8 cellular contexts compared by ENCODE assay signal in the genomic region with DNA sequence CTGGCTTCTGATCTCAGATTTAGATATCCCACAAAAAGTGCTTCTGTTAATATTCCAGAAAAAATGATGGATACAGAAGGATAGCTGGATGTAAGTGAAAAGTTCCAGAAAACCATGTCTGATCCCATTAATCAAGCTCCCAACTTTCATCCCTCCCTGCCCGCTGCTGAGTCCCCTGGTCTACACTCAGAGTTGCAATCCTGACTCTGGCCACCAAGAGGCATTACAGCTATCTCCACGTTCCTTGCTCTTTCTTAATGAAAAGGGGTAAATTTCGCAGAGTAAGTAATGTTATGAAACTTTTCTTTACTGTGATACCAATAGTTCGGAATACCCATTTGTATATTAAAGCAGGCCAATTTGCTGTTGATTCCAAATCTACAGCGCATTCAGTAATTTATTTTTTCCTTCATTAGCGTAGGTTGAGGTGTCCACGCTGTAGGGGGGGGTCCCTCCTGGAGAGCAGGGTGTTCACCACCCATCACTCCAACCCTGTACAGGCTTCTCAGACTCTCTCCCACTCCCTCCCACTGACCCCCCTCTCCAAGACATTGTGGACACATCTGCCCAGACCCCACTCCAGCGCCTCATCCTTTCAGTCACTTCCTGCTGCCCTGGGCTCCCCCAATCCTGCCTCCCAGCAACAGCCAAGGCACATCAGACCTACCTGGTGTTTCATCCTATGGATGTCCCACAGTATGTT. TPM values are rescaled to one million over a fixed set of nuclear protein-coding genes. Genes with fewer than 3 reads are reported as not detected.
DNase-seq lines count a peak whose midpoint lies in the region; ATAC-seq and TF ChIP-seq lines count a peak whose summit lies in the region.

No MANE protein-coding gene starts in this region.

- H3K36me3 Mint-ChIP-seq in T-helper 2 cell treated with Interferon-gamma antibody and Interleukin-4, amounts not matched to agents 5 μg/mL and 100 μg/mL, for 36 hours (ENCODE audit: low read depth): no peaks in the 10 kb centered on the region

- H3K27me3 ChIP-seq in liver (ENCODE audit: control insufficient read depth in 4 of 4, insufficient read depth in 4 of 4, low read length in 3 of 4): no peaks in the 10 kb centered on the region
- H3K27me3 ChIP-seq in subcutaneous abdominal adipose tissue (ENCODE audit: control insufficient read depth in 5 of 5, insufficient read depth in 4 of 5, low read length in 5 of 5): peaks cover 0 to 5% (median 3%) of the 10 kb centered on the region in 5 donors

- H3K9me3 ChIP-seq in liver (ENCODE audit: control insufficient read depth in 4 of 4, low read length in 3 of 4) (no peaks in the 10 kb centered on the region), subcutaneous abdominal adipose tissue (ENCODE audit: control insufficient read depth in 5 of 5, low read length in 5 of 5) (no peaks in the 10 kb centered on the region)

- H3K4me3 ChIP-seq in coronary artery (peak overlapping the region; percentile 34), liver (ENCODE audit: low read depth in 1 of 3, low read length in 3 of 3) (peak overlapping the region in 2 of 3 donors; percentile 14 to 15), subcutaneous abdominal adipose tissue (ENCODE audit: low read depth in 1 of 5, low read length in 5 of 5) (peak overlapping the region; percentile 36 to 64 (median 49))

- in situ Hi-C loops in G401 (cut with HindIII; ENCODE audit: low sequenced_read_pairs): no loop called here

- no peak overlapping the region for H3K27ac ChIP-seq in coronary artery
- no peak overlapping the region for H3K27ac ChIP-seq in liver (ENCODE audit: low read depth in 1 of 2, low read length in 2 of 2)
- no peak overlapping the region for H3K27ac ChIP-seq in subcutaneous abdominal adipose tissue (ENCODE audit: low read depth, low read length)

- H3K27ac Mint-ChIP-seq in T-helper 2 cell treated with Interferon-gamma antibody and Interleukin-4, amounts not matched to agents 5 μg/mL and 100 μg/mL, for 36 hours: peak overlapping the region; percentile 5

- H3K4me1 ChIP-seq in liver (ENCODE audit: control insufficient read depth in 4 of 4, insufficient read depth in 4 of 4, low read length in 3 of 4): peaks cover 0 to 4% (median 0%) of the 10 kb centered on the region in 4 donors
- H3K4me1 ChIP-seq in subcutaneous abdominal adipose tissue (ENCODE audit: control insufficient read depth in 5 of 5, insufficient read depth in 5 of 5, low read length in 5 of 5): peaks cover 0 to 4% (median 3%) of the 10 kb centered on the region in 5 donors

- H3K4me1 Mint-ChIP-seq in T-helper 2 cell treated with Interferon-gamma antibody and Interleukin-4, amounts not matched to agents 5 μg/mL and 100 μg/mL, for 36 hours (ENCODE audit: low read depth): peaks cover 12% of the 10 kb centered on the region

- H3K36me3 ChIP-seq in liver (ENCODE audit: control insufficient read depth in 4 of 4, insufficient read depth in 3 of 4, low read depth in 1 of 4, low read length in 3 of 4) (no peaks in the 10 kb centered on the region), subcutaneous abdominal adipose tissue (ENCODE audit: control insufficient read depth in 5 of 5, insufficient read depth in 5 of 5, low read length in 5 of 5) (no peaks in the 10 kb centered on the region)

- TF ChIP-seq RAD21 in liver (IDR thresholded peaks at IDR 0.05): peak in 1 of 2 donors; percentile 7

- no peak for TF ChIP-seq CTCF in coronary artery (IDR thresholded peaks at IDR 0.05)
- peak; percentile 22 for TF ChIP-seq CTCF in liver (IDR thresholded peaks at IDR 0.05; ENCODE audit: low read depth, low read length, missing input control)

- H3K9ac ChIP-seq in liver (ENCODE audit: low read depth in 1 of 2, low read length in 2 of 2): no peak overlapping the region
- H3K9ac ChIP-seq in subcutaneous abdominal adipose tissue (ENCODE audit: low read length in 5 of 5): no peak overlapping the region

- peaks cover 2% of the 10 kb centered on the region for H3K27me3 Mint-ChIP-seq in T-helper 2 cell treated with Interferon-gamma antibody and Interleukin-4, amounts not matched to agents 5 μg/mL and 100 μg/mL, for 36 hours (ENCODE audit: low read depth)

- ATAC-seq in GM21381 (IDR thresholded peaks at IDR 0.05; ENCODE audit: unreplicated experiment): peak; percentile 53
- ATAC-seq in HG03521 (IDR thresholded peaks at IDR 0.05; ENCODE audit: unreplicated experiment): peak; percentile 64

- WGBS in liver: 42% methylated on average over 8 of the region's 8 CpGs

- peak; percentile 49 for DNase-seq in G401 (ENCODE audit: low spot score)
- peak; percentile 3 for DNase-seq in T-helper 2 cell treated with Interferon-gamma antibody and Interleukin-4, amounts not matched to agents 5 μg/mL and 100 μg/mL, for 36 hours (ENCODE audit: low spot score)
- no peak for DNase-seq in coronary artery (ENCODE audit: low spot score)
- DNase-seq in GF-D8 (lab: John Stamatoyannopoulos, UW): no peak

- peak overlapping the region; percentile 93 for H3K4me3 Mint-ChIP-seq in T-helper 2 cell treated with Interferon-gamma antibody and Interleukin-4, amounts not matched to agents 5 μg/mL and 100 μg/mL, for 36 hours

- H3K9me3 Mint-ChIP-seq in T-helper 2 cell treated with Interferon-gamma antibody and Interleukin-4, amounts not matched to agents 5 μg/mL and 100 μg/mL, for 36 hours: no peaks in the 10 kb centered on the region

TF ChIP-seq in liver, 16 proteins besides CTCF, POLR2A, EP300 and RAD21:
- TF ChIP-seq, protein P1, sequence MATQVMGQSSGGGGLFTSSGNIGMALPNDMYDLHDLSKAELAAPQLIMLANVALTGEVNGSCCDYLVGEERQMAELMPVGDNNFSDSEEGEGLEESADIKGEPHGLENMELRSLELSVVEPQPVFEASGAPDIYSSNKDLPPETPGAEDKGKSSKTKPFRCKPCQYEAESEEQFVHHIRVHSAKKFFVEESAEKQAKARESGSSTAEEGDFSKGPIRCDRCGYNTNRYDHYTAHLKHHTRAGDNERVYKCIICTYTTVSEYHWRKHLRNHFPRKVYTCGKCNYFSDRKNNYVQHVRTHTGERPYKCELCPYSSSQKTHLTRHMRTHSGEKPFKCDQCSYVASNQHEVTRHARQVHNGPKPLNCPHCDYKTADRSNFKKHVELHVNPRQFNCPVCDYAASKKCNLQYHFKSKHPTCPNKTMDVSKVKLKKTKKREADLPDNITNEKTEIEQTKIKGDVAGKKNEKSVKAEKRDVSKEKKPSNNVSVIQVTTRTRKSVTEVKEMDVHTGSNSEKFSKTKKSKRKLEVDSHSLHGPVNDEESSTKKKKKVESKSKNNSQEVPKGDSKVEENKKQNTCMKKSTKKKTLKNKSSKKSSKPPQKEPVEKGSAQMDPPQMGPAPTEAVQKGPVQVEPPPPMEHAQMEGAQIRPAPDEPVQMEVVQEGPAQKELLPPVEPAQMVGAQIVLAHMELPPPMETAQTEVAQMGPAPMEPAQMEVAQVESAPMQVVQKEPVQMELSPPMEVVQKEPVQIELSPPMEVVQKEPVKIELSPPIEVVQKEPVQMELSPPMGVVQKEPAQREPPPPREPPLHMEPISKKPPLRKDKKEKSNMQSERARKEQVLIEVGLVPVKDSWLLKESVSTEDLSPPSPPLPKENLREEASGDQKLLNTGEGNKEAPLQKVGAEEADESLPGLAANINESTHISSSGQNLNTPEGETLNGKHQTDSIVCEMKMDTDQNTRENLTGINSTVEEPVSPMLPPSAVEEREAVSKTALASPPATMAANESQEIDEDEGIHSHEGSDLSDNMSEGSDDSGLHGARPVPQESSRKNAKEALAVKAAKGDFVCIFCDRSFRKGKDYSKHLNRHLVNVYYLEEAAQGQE (IDR thresholded peaks at IDR 0.05): no peak
- TF ChIP-seq JUND (IDR thresholded peaks at IDR 0.05) (no peak), YY1 (IDR thresholded peaks at IDR 0.05) (no peak), FOXA2 (IDR thresholded peaks at IDR 0.05) (no peak), GABPA (IDR thresholded peaks at IDR 0.05 in 1 of 2, conservative IDR thresholded peaks at IDR 0.05 in 1 of 2) (no peak), SP1 (IDR thresholded peaks at IDR 0.05) (no peak), HNF4G (IDR thresholded peaks at IDR 0.05) (no peak), EGR1 (IDR thresholded peaks at IDR 0.05; ENCODE audit: low read depth in 2 of 2) (no peak), FOXA1 (IDR thresholded peaks at IDR 0.05) (no peak), RXRA (IDR thresholded peaks at IDR 0.05) (no peak), TAF1 (conservative IDR thresholded peaks at IDR 0.05) (no peak), HNF4A (conservative IDR thresholded peaks at IDR 0.05) (no peak)
- TF ChIP-seq, protein P2, sequence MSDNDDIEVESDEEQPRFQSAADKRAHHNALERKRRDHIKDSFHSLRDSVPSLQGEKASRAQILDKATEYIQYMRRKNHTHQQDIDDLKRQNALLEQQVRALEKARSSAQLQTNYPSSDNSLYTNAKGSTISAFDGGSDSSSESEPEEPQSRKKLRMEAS (IDR thresholded peaks at IDR 0.05): no peak
- TF ChIP-seq, protein P3, sequence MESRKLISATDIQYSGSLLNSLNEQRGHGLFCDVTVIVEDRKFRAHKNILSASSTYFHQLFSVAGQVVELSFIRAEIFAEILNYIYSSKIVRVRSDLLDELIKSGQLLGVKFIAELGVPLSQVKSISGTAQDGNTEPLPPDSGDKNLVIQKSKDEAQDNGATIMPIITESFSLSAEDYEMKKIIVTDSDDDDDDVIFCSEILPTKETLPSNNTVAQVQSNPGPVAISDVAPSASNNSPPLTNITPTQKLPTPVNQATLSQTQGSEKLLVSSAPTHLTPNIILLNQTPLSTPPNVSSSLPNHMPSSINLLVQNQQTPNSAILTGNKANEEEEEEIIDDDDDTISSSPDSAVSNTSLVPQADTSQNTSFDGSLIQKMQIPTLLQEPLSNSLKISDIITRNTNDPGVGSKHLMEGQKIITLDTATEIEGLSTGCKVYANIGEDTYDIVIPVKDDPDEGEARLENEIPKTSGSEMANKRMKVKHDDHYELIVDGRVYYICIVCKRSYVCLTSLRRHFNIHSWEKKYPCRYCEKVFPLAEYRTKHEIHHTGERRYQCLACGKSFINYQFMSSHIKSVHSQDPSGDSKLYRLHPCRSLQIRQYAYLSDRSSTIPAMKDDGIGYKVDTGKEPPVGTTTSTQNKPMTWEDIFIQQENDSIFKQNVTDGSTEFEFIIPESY (IDR thresholded peaks at IDR 0.05): no peak
- TF ChIP-seq, protein P4, sequence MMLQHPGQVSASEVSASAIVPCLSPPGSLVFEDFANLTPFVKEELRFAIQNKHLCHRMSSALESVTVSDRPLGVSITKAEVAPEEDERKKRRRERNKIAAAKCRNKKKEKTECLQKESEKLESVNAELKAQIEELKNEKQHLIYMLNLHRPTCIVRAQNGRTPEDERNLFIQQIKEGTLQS (IDR thresholded peaks at IDR 0.05): no peak

RNA-seq across cellular contexts. Expression of a gene that starts 55.1 kb away (rescaled TPM):
- not detected in 2 replicates for total RNA-seq in G401 (2014; rRNA removed; shearing (Covaris generic))
- total RNA-seq in liver: under 1 TPM; 0.09 to 0.33 TPM
- polyA plus RNA-seq in liver: under 1 TPM; 0.03 to 0.06 TPM

Comparison
In these comparisons a context has a peak if more than half of its experiments do, and no peak if none do; other contexts are left out.
1. DNase-seq: peak in G401 (single experiment) and T-helper 2 cell treated with Interferon-gamma antibody and Interleukin-4, amounts not matched to agents 5 μg/mL and 100 μg/mL, for 36 hours (single experiment); none in coronary artery (single experiment) and GF-D8 (single experiment).
2. Peak in every context shown above with its lines, with median percentiles within 50 percentile points of each other: H3K4me3 ChIP-seq.